3 cellular contexts compared by ENCODE assay signal in the genomic region with DNA sequence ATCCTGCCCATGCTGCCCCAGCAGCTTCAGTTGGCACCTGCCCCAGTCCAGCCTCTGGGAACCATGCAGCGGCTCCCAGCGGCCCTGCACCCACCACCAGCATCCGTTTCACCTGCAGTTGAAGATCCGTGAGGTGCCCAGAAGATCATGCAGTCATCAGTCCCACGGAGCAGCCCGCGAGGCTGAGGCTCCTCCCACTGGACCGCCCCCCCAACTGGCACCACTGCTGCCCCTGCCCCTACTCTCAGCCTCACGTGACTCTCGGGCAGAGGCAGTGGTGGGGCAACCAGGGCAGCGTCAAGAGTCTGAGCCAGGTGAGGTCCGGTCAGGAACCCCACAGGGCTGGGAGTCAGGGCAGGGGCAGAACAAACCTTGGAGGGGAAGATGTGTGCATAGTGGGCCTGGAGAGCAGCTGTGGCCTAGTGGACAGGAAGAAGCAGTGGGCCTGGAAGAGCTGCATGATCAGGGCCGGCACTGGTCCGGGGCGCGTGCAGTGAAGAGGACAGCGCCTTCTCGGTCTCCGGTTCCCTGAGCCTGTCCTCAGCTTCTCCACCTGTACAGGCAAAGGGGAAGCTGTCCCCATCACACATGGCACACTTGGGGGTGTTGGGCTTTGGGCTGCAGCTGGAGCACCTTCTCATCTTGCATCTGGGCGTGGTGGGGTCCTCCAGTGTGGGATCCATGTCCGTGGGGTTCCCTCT. TPM values are rescaled to one million over a fixed set of nuclear protein-coding genes. Genes with fewer than 3 reads are reported as not detected.
"Had no signal": no experiment of that assay in that cellular context is flagged by ENCODE, and none has a peak within 500 bp of the region (broad histone marks: within the 10 kb centered on the region; RNA-seq: fewer than 3 reads in every experiment).

No MANE protein-coding gene starts in this region.

RNA-seq across cellular contexts. Expression of a gene that starts 31.1 kb away (rescaled TPM):
- total RNA-seq: GM23248, H4, HFFc6 had no signal
